7 cellular contexts compared by ENCODE assay signal in the genomic region with DNA sequence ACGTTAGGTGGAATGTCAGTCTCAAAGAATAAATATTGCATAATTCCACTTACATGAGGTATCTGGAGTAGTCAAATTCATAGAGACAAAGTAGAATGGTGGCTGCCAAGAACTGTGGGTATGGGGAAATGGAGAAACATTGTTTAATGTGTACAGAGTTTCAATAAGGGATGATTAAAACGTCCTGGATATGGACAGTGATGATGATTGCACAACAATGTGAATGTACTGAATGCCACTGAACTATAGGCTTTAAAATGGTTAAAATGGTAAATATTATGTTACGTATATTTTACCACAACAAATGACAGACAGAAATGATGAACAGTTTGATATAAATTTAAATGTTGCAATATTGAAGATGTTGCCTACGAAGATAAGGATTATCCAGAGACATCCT.
"Had no signal": no experiment of that assay in that cellular context is flagged by ENCODE, and none has a peak within 500 bp of the region (broad histone marks: within the 10 kb centered on the region; RNA-seq: fewer than 3 reads in every experiment).

No MANE protein-coding gene starts in this region.

- H3K4me3 Mint-ChIP-seq: IgD-negative memory B cell had no signal

- H3K4me1 Mint-ChIP-seq: IgD-negative memory B cell had no signal

- H3K9ac ChIP-seq: KMS-11 had no signal

- H3K27ac ChIP-seq: HL-60, KMS-11 had no signal

- FAIRE-seq: HTR-8/SVneo, K562 had no signal

- ATAC-seq: K562 had no signal

- H3K27ac Mint-ChIP-seq: IgD-negative memory B cell had no signal

- H3K4me2 ChIP-seq: KMS-11 had no signal

- DNase-seq: KBM-7, KG1 had no signal

- H3K4me3 ChIP-seq: K562 had no signal

- H3K27me3 Mint-ChIP-seq: IgD-negative memory B cell had no signal
